In the genomic region with DNA sequence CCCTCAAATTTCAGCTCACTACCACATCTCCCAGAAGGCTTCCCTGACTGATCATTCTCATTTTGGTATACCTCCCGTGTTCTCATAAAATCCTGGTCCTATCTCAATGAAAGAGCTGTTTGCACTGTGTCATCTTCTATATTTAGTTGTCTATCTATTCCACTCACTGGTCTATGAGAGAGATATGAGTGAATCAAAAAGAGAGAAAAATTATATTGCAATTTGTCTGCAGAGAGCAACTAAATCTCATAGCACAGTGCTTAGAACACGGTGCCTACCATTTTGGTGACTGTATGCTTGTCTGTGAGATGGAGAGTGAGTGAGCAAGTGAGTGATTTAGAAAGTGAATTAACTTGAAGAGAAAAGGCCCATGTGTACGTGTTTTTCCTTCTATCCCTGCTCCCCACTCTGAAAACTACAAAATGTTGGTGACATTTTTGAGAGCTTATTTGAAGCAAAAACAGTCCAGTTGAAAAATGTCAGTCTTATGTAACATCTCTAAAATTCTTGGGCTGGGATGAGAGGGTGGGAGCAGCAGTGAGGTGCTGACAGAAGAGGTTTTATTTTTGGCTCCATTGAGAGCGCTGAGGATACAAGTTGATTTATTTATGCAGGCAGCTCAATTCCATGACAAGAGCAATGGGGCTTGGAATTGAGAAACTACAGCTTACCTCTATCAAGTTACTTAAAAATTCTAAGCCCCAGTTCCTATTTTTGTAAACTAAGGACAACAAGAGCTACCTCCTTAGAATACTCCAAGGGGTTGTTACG, we compare ENCODE assay signal across 25 cellular contexts.
"Had no signal": no experiment of that assay in that cellular context is flagged by ENCODE, and none has a peak within 500 bp of the region (broad histone marks: within the 10 kb centered on the region; RNA-seq: fewer than 3 reads in every experiment).

No MANE protein-coding gene starts in this region.

- H3K4me3 ChIP-seq: lower lobe of right lung, ovary, prostate gland, right lobe of liver, smooth muscle cell, stomach had no signal

- FAIRE-seq: islet of Langerhans had no signal

- H3K27ac ChIP-seq: lower lobe of right lung, neutrophil, ovary, prostate gland, right lobe of liver, stomach had no signal

- DNase-seq: activated CD4-positive, alpha-beta memory T cell treated with anti-CD3 and anti-CD28 coated beads, Interleukin-2, amount 10 ng/mL, durations not matched to agents 7 days and 5 days; activated CD4-positive, alpha-beta T cell treated with anti-CD3 and anti-CD28 coated beads, Interleukin-2, amount 10 ng/mL, durations not matched to agents 24 days and 14 days; activated effector memory CD4-positive, alpha-beta T cell treated with anti-CD3 and anti-CD28 coated beads, Interleukin-2, amount 50 U/mL, for 16 hours; activated naive CD4-positive, alpha-beta T cell treated with anti-CD3 and anti-CD28 coated beads, Interleukin-2, amount 50 U/mL, for 16 hours; activated naive CD8-positive, alpha-beta T cell treated with anti-CD3 and anti-CD28 coated beads, Interleukin-2, amount 50 U/mL, for 24 hours; activated T-cell treated with anti-CD3 and anti-CD28 coated beads, Interleukin-2, amount 50 U/mL, for 72 hours; dermis blood vessel endothelial cell; effector CD8-positive, alpha-beta T cell; erythroblast; foreskin fibroblast; hippocampal formation; lower lobe of right lung; natural killer cell; ovary; right lobe of liver; stimulated activated CD4-positive, alpha-beta T cell treated with anti-CD3 and anti-CD28 coated beads, Interleukin-15, amount 100 ng/mL, for 24 hours; stomach; trophoblast cell had no signal

- H3K9me3 ChIP-seq: lower lobe of right lung, neutrophil, ovary, prostate gland, right lobe of liver had no signal

- H3K36me3 ChIP-seq: lower lobe of right lung, neutrophil, ovary, prostate gland, right lobe of liver, stomach had no signal

- H3K27me3 ChIP-seq: neutrophil, ovary, right lobe of liver, stomach had no signal

- ATAC-seq: activated CD4-positive, CD25-positive, alpha-beta regulatory T cell treated with anti-CD3 and anti-CD28 coated beads, Interleukin-2, amount 50 U/mL, for 24 hours; activated naive CD8-positive, alpha-beta T cell treated with anti-CD3 and anti-CD28 coated beads, Interleukin-2, amount 50 U/mL, for 24 hours; activated T-cell treated with anti-CD3 and anti-CD28 coated beads, Interleukin-2, amount 50 U/mL, for 72 hours; lower lobe of right lung; natural killer cell; right lobe of liver; SK-N-SH treated with all-trans-retinoic acid at 6 μM for 48 hours; stimulated activated memory B cell treated with anti-CD40 and anti-IgM and Interleukin-4, amounts not matched to agents 10 μg/mL and 1 μg/mL and 100 μg/mL, for 72 hours had no signal

- H3K4me1 ChIP-seq: lower lobe of right lung, prostate gland, right lobe of liver, stomach had no signal

- H3K4me2 ChIP-seq: smooth muscle cell had no signal
